8 cellular contexts compared by ENCODE assay signal in the genomic region with DNA sequence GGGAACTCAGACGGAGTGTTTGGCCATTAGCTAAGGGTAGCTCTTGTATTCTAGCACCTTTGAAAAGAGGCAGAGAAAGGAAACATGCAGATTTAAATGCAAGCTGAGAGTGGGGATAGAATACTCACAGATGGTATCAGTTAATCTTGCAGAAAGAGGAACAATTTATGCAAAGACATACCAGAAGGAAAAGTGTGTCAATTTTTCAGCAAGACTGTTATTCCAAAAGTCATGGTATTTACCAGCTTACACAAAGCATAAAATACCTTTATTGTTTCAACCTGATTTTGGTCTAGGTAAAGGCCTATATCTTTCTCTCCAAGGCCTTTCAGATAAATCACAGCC. TPM values are rescaled to one million over a fixed set of nuclear protein-coding genes. Genes with fewer than 3 reads are reported as not detected.
DNase-seq lines count a peak whose midpoint lies in the region; ATAC-seq and TF ChIP-seq lines count a peak whose summit lies in the region.

No MANE protein-coding gene starts in this region.

- DNase-seq in GM12865 (ENCODE audit: low read depth) (no peak), SJCRH30 (no peak), fibroblast of lung (ENCODE audit: low read depth in 2 of 2) (no peak), gastrocnemius medialis (no peak), omental fat pad (ENCODE audit: low spot score) (no peak), nucleus accumbens (lab: John Stamatoyannopoulos, UW) (no peak)

- peak overlapping the region; percentile 65 for H3K4me3 ChIP-seq in GM12865 (ENCODE audit: low read depth, low read length)
- peak overlapping the region; percentile 64 for H3K4me3 ChIP-seq in SJCRH30
- H3K4me3 ChIP-seq in fibroblast of lung (replicated peaks in 1 of 4; ENCODE audit: control extremely low read depth in 1 of 4, insufficient read depth in 1 of 4, low read depth in 3 of 4, low read length in 4 of 4) = peak overlapping the region; percentile 61 to 90 (median 80)
- peak overlapping the region; percentile 75 to 82 (median 81) for H3K4me3 ChIP-seq in gastrocnemius medialis

- in situ Hi-C loops in gastrocnemius medialis (cut with MboI; ENCODE audit: low sequenced_read_pairs in 4 of 4) = loop anchor here in 1 of 4 donors (25.0 kb wide), 1 partner anchor 1240 kb away; the partner anchor contains the start of gene RPS12

- H3K9ac ChIP-seq in fibroblast of lung (ENCODE audit: insufficient read depth, low read length) = no peak overlapping the region

- H3K36me3 ChIP-seq in SJCRH30 = no peaks in the 10 kb centered on the region
- H3K36me3 ChIP-seq in fibroblast of lung (ENCODE audit: control insufficient read depth, insufficient read depth, low read length) = no peaks in the 10 kb centered on the region
- H3K36me3 ChIP-seq in gastrocnemius medialis = no peaks in the 10 kb centered on the region

- H3K79me2 ChIP-seq in fibroblast of lung (ENCODE audit: control insufficient read depth, insufficient read depth, low read length) = no peaks in the 10 kb centered on the region

- H3K27me3 ChIP-seq in SJCRH30 (no peaks in the 10 kb centered on the region), fibroblast of lung (ENCODE audit: control insufficient read depth, insufficient read depth, low read length) (no peaks in the 10 kb centered on the region), gastrocnemius medialis (no peaks in the 10 kb centered on the region)

- intact Hi-C loops in gastrocnemius medialis (cut with DNase I; ENCODE audit: low total_unique reads) = no loop called here

- H3K27ac ChIP-seq in SJCRH30 (no peak overlapping the region), fibroblast of lung (ENCODE audit: insufficient read depth, low read length) (peak overlapping the region; percentile 73), gastrocnemius medialis (peak overlapping the region; percentile 94 to 98 (median 96))

- H2AFZ ChIP-seq in fibroblast of lung (ENCODE audit: low read length) = peak overlapping the region; percentile 55

- no peaks in the 10 kb centered on the region for H4K20me1 ChIP-seq in fibroblast of lung (ENCODE audit: control insufficient read depth, extremely low read depth, insufficient read depth, low read length)

- H3K4me1 ChIP-seq in SJCRH30 (peaks cover 3% of the 10 kb centered on the region), fibroblast of lung (ENCODE audit: control insufficient read depth, extremely low read depth, insufficient read depth, low read length) (peaks cover 6% of the 10 kb centered on the region), gastrocnemius medialis (peaks cover 27 to 37% of the 10 kb centered on the region in 2 donors)

- H3K9me3 ChIP-seq in SJCRH30 (replicated peaks) = no peaks in the 10 kb centered on the region
- no peaks in the 10 kb centered on the region for H3K9me3 ChIP-seq in fibroblast of lung (ENCODE audit: control insufficient read depth, insufficient read depth, low read depth, low read length)
- H3K9me3 ChIP-seq in gastrocnemius medialis = no peaks in the 10 kb centered on the region

- ATAC-seq in gastrocnemius medialis (peak; percentile 4 to 20), GM19328 (IDR thresholded peaks at IDR 0.05; ENCODE audit: unreplicated experiment) (no peak), omental fat pad (ENCODE audit: low FRiP score) (no peak), HG02938 (IDR thresholded peaks at IDR 0.05; ENCODE audit: unreplicated experiment) (no peak)

- peak overlapping the region; percentile 38 for H3K4me2 ChIP-seq in fibroblast of lung (ENCODE audit: extremely low read depth, insufficient read depth, low read length)

- TF ChIP-seq CTCF in GM12865 (IDR thresholded peaks at IDR 0.05; ENCODE audit: insufficient read depth, low read depth, low read length, missing control alignments) (no peak), fibroblast of lung (conservative IDR thresholded peaks at IDR 0.05 in 1 of 2, IDR thresholded peaks at IDR 0.05 in 1 of 2; ENCODE audit: low read depth in 1 of 2, low read length in 2 of 2) (no peak), gastrocnemius medialis (IDR thresholded peaks at IDR 0.05 in 4 of 5, conservative IDR thresholded peaks at IDR 0.05 in 1 of 5) (no peak), omental fat pad (IDR thresholded peaks at IDR 0.05) (no peak)

- TF ChIP-seq POLR2A in gastrocnemius medialis (IDR thresholded peaks at IDR 0.05) = no peak

RNA-seq across cellular contexts. Expression of gene SLC2A12, which starts 0.3 kb away (rescaled TPM):
- 0.38 and 0.45 TPM in 2 replicates for total RNA-seq in SJCRH30 (2014; rRNA removed; shearing (Covaris generic))
- total RNA-seq in fibroblast of lung = 4.6 and 10.1 TPM in 2 replicates
- 3.2 and 7.0 TPM in 2 replicates for polyA plus RNA-seq in fibroblast of lung
- 1.5 and 3.1 TPM in 2 replicates for polyA plus RNA-seq in fibroblast of lung (2012)
- 1.0 and 1.8 TPM in 2 replicates for polyA minus RNA-seq in fibroblast of lung (ENCODE audit: low replicate concordance)
- 1 to 10 TPM; 2.0 to 4.7 (median 3.3) TPM for total RNA-seq in gastrocnemius medialis
- 1 to 10 TPM in 3 of 4 donors, under 1 TPM in 1; 0.60 to 4.0 (median 1.2) TPM for total RNA-seq in omental fat pad

Comparison
In these comparisons a context has a peak if more than half of its experiments do, and no peak if none do; other contexts are left out.
1. ATAC-seq: peak in gastrocnemius medialis (2 of 2); none in GM19328 (single experiment), omental fat pad (single experiment) and HG02938 (single experiment).
2. Peak in every context shown above with its lines, with median percentiles within 50 percentile points of each other: H3K4me3 ChIP-seq.